ENCODE assay signal across 8 cellular contexts in the genomic region with DNA sequence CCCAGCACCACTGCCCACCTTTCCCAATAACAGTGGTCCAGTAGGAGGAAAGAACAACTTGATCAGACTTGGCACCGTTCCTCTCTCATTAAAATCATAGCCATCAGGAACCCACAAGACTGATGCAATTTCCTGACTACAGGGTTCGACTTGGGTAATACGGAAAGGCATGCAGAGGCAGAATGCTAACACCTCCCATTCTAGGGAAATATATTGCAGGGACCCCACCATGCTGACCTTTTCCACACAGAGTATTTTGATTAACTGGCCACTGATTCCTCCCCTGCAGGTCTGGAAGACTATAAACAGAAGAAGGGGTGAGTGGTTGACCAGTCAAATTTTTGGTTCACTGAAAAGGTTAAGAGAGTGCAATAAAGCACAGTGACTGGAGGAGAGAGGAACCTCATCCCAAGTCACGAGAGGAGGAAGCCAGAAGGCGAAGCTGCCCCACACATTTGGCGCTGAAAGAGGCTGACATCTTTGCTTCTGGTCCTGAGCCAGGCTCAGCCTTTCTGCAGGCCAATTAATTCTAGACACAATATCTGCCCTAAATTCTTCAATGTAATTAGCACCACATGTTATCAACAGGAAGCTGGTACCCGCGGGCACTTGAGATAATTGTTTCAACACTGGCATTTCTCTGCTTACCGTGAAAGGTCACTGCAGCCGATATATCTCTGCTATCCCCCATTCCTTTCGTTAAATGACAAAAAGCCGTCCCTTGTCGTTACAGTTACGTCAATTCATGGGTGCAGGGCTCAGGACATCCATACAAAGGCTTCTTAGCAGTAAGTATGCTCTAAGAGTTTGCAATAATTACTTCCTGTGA.
A peak's percentile ranks its signal among the peaks of the same experiment; 100 is the strongest.
DNase-seq lines count a peak whose midpoint lies in the region; ATAC-seq and TF ChIP-seq lines count a peak whose summit lies in the region.
"Had no signal": no experiment of that assay in that cellular context is flagged by ENCODE, and none has a peak within 500 bp of the region (broad histone marks: within the 10 kb centered on the region; RNA-seq: fewer than 3 reads in every experiment).

No MANE protein-coding gene starts in this region.

- DNase-seq in HFF-Myc (ENCODE audit: extremely low read depth, low read depth) (peak; percentile 81), NOMO-1 treated with DMSO at 0.1 percent for 48 hours (lab: John Stamatoyannopoulos, UW; ENCODE audit: unreplicated experiment) (peak; percentile 93), epithelial cell of proximal tubule (ENCODE audit: low read depth) (peak; percentile 68), sciatic nerve (ENCODE audit: low spot score) (no peak)
- DNase-seq in activated T-cell treated with anti-CD3 and anti-CD28 coated beads, Interleukin-2, amount 50 U/mL, for 72 hours = no peak
- DNase-seq: MM.1S had no signal

- H3K4me1 Mint-ChIP-seq in activated T-cell treated with anti-CD3 and anti-CD28 coated beads, Interleukin-2, amount 50 U/mL, for 72 hours (ENCODE audit: low read depth) = peaks cover 6% of the 10 kb centered on the region

- no peak overlapping the region for H3K27ac Mint-ChIP-seq in activated T-cell treated with anti-CD3 and anti-CD28 coated beads, Interleukin-2, amount 50 U/mL, for 72 hours

- no peak overlapping the region for H3K4me3 ChIP-seq in HFF-Myc (replicated peaks; ENCODE audit: low read depth, low read length)
- H3K4me3 ChIP-seq in epithelial cell of proximal tubule (ENCODE audit: low read depth, low read length) = no peak overlapping the region

- H3K9me3 Mint-ChIP-seq in activated T-cell treated with anti-CD3 and anti-CD28 coated beads, Interleukin-2, amount 50 U/mL, for 72 hours = no peaks in the 10 kb centered on the region

- ATAC-seq in sciatic nerve (peak; percentile 32), HG03159 (IDR thresholded peaks at IDR 0.05; ENCODE audit: unreplicated experiment) (no peak), HG03095 (IDR thresholded peaks at IDR 0.05; ENCODE audit: unreplicated experiment) (no peak)
- ATAC-seq in activated T-cell treated with anti-CD3 and anti-CD28 coated beads, Interleukin-2, amount 50 U/mL, for 72 hours (replicated peaks in 1 of 2) = no peak

- no peaks in the 10 kb centered on the region for H3K36me3 Mint-ChIP-seq in activated T-cell treated with anti-CD3 and anti-CD28 coated beads, Interleukin-2, amount 50 U/mL, for 72 hours (ENCODE audit: insufficient read depth in 2 of 2)

- TF ChIP-seq CTCF in HFF-Myc (IDR thresholded peaks at IDR 0.05; ENCODE audit: low read depth, low read length, missing control alignments) = no peak
- no peak for TF ChIP-seq CTCF in epithelial cell of proximal tubule (conservative IDR thresholded peaks at IDR 0.05; ENCODE audit: low read depth, low read length)

- intact Hi-C loops in sciatic nerve (cut with DNase I) = no loop called here

- peaks cover 29% of the 10 kb centered on the region for H3K27me3 Mint-ChIP-seq in activated T-cell treated with anti-CD3 and anti-CD28 coated beads, Interleukin-2, amount 50 U/mL, for 72 hours (ENCODE audit: low read depth)

- H3K4me3 Mint-ChIP-seq in activated T-cell treated with anti-CD3 and anti-CD28 coated beads, Interleukin-2, amount 50 U/mL, for 72 hours = no peak overlapping the region

Comparison
In these comparisons a context has a peak if more than half of its experiments do, and no peak if none do; other contexts are left out.
1. DNase-seq: peak in HFF-Myc (single experiment), NOMO-1 treated with DMSO at 0.1 percent for 48 hours (single experiment) and epithelial cell of proximal tubule (single experiment); none in sciatic nerve (single experiment) and activated T-cell treated with anti-CD3 and anti-CD28 coated beads, Interleukin-2, amount 50 U/mL, for 72 hours (0 of 2).